ENCODE assay signal across 10 cellular contexts in the genomic region with DNA sequence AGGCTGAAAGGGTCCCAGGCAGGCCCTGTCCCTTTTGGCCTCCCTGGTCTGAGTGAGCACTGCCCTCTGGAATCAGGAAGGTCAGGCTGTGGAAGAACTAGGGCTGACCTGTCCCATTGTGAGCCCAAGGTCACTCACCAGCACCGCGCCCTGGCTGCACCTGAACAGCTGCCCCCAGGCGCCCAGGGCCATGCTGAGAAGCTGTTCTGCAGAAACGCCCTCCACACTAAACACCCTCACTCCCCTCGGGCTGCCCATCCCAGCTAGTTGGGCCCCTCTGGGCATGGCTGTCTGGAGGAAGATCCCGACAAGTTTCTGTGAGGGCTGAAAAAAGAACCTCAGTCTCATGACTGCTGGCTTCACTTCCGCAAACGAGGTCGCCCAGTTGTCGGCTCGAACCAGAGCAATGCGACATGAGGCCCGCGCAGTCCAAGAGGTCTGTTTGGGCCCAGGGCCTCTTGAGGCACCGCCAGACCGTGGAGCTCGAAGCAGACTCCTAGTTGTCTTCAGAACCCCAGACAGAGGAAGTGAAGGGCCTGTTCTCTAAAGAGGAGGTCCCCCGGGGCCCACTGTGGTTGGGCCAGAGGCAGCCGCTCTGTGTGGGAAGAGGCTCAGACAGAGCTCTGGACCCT.
A peak's percentile ranks its signal among the peaks of the same experiment; 100 is the strongest.
DNase-seq lines count a peak whose midpoint lies in the region; ATAC-seq and TF ChIP-seq lines count a peak whose summit lies in the region.
"Had no signal": no experiment of that assay in that cellular context is flagged by ENCODE, and none has a peak within 500 bp of the region (broad histone marks: within the 10 kb centered on the region; RNA-seq: fewer than 3 reads in every experiment).

No MANE protein-coding gene starts in this region.

- POLR2A ChIA-PET in CD8-positive, alpha-beta memory T cell (lab: Charles Lee), result no interaction called here

- BruUV-seq in mammary epithelial cell (replicated peaks; lab: Mats Ljungman, UMichigan), result no TSS peak

- H3K4me1 Mint-ChIP-seq in CD8-positive, alpha-beta memory T cell, result peaks cover 20 to 31% (median 27%) of the 10 kb centered on the region in 3 donors

- no peak overlapping the region for H3K27ac ChIP-seq in mammary epithelial cell (ENCODE audit: insufficient read depth, low read depth, low read length)
- no peak overlapping the region for H3K27ac ChIP-seq in CD8-positive, alpha-beta memory T cell (ENCODE audit: low read depth, low read length)

- TF ChIP-seq CTCF in mammary epithelial cell (conservative IDR thresholded peaks at IDR 0.05 in 1 of 2, IDR thresholded peaks at IDR 0.05 in 1 of 2; ENCODE audit: extremely low read depth in 1 of 2, insufficient read depth in 1 of 2, low read depth in 1 of 2, low read length in 2 of 2), result no peak

- peaks cover 14 to 79% (median 24%) of the 10 kb centered on the region in 3 donors for H3K36me3 Mint-ChIP-seq in CD8-positive, alpha-beta memory T cell

- in situ Hi-C loops in mammary epithelial cell (cut with MboI; ENCODE audit: low sequenced_read_pairs in 2 of 2), result loop anchor here in 1 of 2 donors (25.0 kb wide), 1 partner anchor 512 kb away; no protein-coding TSS in a partner anchor

- no peak overlapping the region for H3K4me3 ChIP-seq in mammary epithelial cell (replicated peaks in 1 of 3; ENCODE audit: insufficient read depth in 1 of 3, low read depth in 2 of 3, low read length in 3 of 3)
- H3K4me3 ChIP-seq in CD8-positive, alpha-beta memory T cell (ENCODE audit: low read length), result no peak overlapping the region

- H3K79me2 ChIP-seq in mammary epithelial cell (ENCODE audit: insufficient read depth, low read length), result no peaks in the 10 kb centered on the region

- dilution Hi-C loops in mammary epithelial cell (cut with HindIII; ENCODE audit: low sequenced_read_pairs), result no loop called here

- no peak overlapping the region for H2AFZ ChIP-seq in mammary epithelial cell (ENCODE audit: low read depth, low read length)

- no peaks in the 10 kb centered on the region for H3K27me3 ChIP-seq in mammary epithelial cell (ENCODE audit: insufficient read depth, low read length)
- H3K27me3 ChIP-seq in CD8-positive, alpha-beta memory T cell (ENCODE audit: insufficient read depth, low read length, poor library complexity, severe bottlenecking), result no peaks in the 10 kb centered on the region

- DNase-seq in mucosa of gallbladder (ENCODE audit: low spot score) (peak; percentile 22), mammary epithelial cell (no peak), T-helper 9 cell (no peak), GM03348 (ENCODE audit: low spot score) (no peak)
- DNase-seq in CD8-positive, alpha-beta memory T cell, result no peak
- DNase-seq: NK-92 treated with Interleukin-12 subunit alpha and Interleukin-12 subunit beta, amount 100 ng/mL, for 24 hours had no signal

- WGBS in mammary epithelial cell (ENCODE audit: low coverage, missing lambda C conversion rate), result 93% methylated on average over 13 of the region's 19 CpGs

- H3K4me3 Mint-ChIP-seq in CD8-positive, alpha-beta memory T cell, result peak overlapping the region in 1 of 7 donors; percentile 56
- H3K4me3 Mint-ChIP-seq: activated T-cell treated with anti-CD3 and anti-CD28 coated beads, Interleukin-2, amount 50 U/mL, for 24 hours had no signal

- no peaks in the 10 kb centered on the region for H3K4me1 ChIP-seq in mammary epithelial cell (ENCODE audit: insufficient read depth, low read length)
- H3K4me1 ChIP-seq in CD8-positive, alpha-beta memory T cell (ENCODE audit: insufficient read depth, low read length), result peaks cover 4% of the 10 kb centered on the region

- no peaks in the 10 kb centered on the region for H3K9me3 Mint-ChIP-seq in CD8-positive, alpha-beta memory T cell
- H3K9me3 Mint-ChIP-seq: activated T-cell treated with anti-CD3 and anti-CD28 coated beads, Interleukin-2, amount 50 U/mL, for 24 hours had no signal

- H3K4me2 ChIP-seq in mammary epithelial cell (ENCODE audit: insufficient read depth, low read depth, low read length), result no peak overlapping the region

- intact Hi-C loops in mammary epithelial cell (cut with micrococcal nuclease), result no loop called here

- CTCF ChIA-PET in mammary epithelial cell (lab: Charles Lee; ENCODE audit: low non-redundant PET), result no interaction called here
- CTCF ChIA-PET in CD8-positive, alpha-beta memory T cell (lab: Charles Lee), result no interaction called here

- H4K20me1 ChIP-seq in mammary epithelial cell (ENCODE audit: insufficient read depth, low read length), result no peaks in the 10 kb centered on the region

- ATAC-seq in GM18517 (IDR thresholded peaks at IDR 0.05; ENCODE audit: unreplicated experiment) (peak; percentile 82), GM21529 (IDR thresholded peaks at IDR 0.05; ENCODE audit: unreplicated experiment) (peak; percentile 88), HG03460 (IDR thresholded peaks at IDR 0.05; ENCODE audit: unreplicated experiment) (peak; percentile 89)

- no peak overlapping the region for H3K9ac ChIP-seq in mammary epithelial cell (ENCODE audit: insufficient read depth, low read length)

- H3K9me3 ChIP-seq in mammary epithelial cell (replicated peaks; ENCODE audit: insufficient read depth, low read length), result no peaks in the 10 kb centered on the region
- no peaks in the 10 kb centered on the region for H3K9me3 ChIP-seq in CD8-positive, alpha-beta memory T cell (ENCODE audit: low read length)

- H3K27ac Mint-ChIP-seq in CD8-positive, alpha-beta memory T cell, result peak overlapping the region in 1 of 8 donors; percentile 26

- no peaks in the 10 kb centered on the region for H3K36me3 ChIP-seq in mammary epithelial cell (ENCODE audit: insufficient read depth, low read length)
- H3K36me3 ChIP-seq in CD8-positive, alpha-beta memory T cell (ENCODE audit: insufficient read depth, low read length), result peaks cover 56% of the 10 kb centered on the region

- no peaks in the 10 kb centered on the region for H3K27me3 Mint-ChIP-seq in CD8-positive, alpha-beta memory T cell
- H3K27me3 Mint-ChIP-seq: activated T-cell treated with anti-CD3 and anti-CD28 coated beads, Interleukin-2, amount 50 U/mL, for 24 hours had no signal
